8 cellular contexts compared by ENCODE assay signal in the genomic region with DNA sequence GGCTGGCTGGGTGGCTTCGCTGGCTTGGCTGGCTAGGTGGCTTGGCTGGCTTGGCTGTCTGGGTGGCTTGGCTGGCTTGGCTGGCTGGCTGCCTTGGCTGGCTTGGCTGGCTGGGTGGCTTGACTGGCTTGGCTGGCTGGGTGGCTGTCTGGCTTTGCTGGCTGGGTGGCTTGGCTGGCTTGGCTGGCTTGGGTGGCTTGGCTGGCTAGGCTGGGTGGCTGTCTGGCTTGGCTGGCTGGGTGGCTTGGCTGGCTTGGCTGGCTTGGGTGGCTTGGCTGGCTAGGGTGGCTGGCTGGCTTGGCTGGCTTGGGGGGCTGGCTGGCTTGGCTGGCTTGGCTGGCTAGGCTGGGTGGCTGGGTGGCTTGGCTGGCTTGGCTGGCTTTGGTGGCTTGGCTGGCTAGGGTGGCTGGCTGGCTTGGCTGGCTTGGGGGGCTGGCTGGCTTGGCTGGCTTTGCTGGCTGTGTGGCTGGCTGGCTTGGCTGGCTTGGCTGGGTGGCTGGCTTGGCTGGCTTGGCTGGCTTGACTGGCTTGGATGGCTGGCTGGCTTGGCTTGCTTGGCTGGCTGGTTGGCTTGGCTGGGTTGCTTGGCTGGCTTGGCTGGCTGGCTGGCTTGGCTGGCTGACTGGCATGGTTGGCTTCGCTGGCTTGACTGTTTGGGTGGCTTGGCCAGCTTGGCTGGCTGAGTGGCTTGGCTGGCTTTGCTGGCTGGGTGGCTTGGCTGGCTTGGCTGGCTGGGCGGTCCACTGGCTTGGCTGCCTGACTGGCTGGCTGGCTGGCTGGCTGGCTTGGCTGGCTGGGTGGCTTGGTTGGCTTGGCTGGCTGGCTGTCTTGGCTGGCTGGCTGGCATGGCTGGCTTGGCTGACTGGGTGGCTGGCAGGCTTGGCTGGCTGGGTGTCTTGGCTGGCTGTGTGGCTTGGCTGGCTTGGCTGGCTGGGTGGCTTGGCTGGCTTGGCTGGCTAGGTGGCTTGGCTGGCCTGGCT.
DNase-seq lines count a peak whose midpoint lies in the region; ATAC-seq, FAIRE-seq and TF ChIP-seq lines count a peak whose summit lies in the region.
"Not testable (repeated sequence)": the region's sequence is repeated elsewhere in the genome, so short reads cannot be mapped to it uniquely, and the experiment has no call there.

No MANE protein-coding gene starts in this region.

- TF ChIP-seq EP300 in transverse colon (IDR thresholded peaks at IDR 0.05; ENCODE audit: low read depth): not testable (repeated sequence)

- not testable (repeated sequence) for H3K9me3 ChIP-seq in Peyer's patch; kidney (ENCODE audit: control insufficient read depth in 1 of 2, low read length in 2 of 2); transverse colon

- not testable (repeated sequence) for H3K27ac ChIP-seq in Peyer's patch; kidney (ENCODE audit: low read depth in 2 of 2, low read length in 2 of 2); transverse colon

- FAIRE-seq in kidney (lab: Jason Lieb, UNC): not testable (repeated sequence)

- TF ChIP-seq POLR2A in Peyer's patch (IDR thresholded peaks at IDR 0.05); transverse colon (IDR thresholded peaks at IDR 0.05): not testable (repeated sequence)

- H3K9ac ChIP-seq in kidney (ENCODE audit: low read length in 2 of 2): not testable (repeated sequence)

- H3K4me1 ChIP-seq in Peyer's patch; kidney (ENCODE audit: control insufficient read depth in 1 of 2, insufficient read depth in 1 of 2, low read depth in 1 of 2, low read length in 2 of 2); transverse colon: not testable (repeated sequence)

- not testable (repeated sequence) for TF ChIP-seq CTCF in Peyer's patch (IDR thresholded peaks at IDR 0.05); kidney (IDR thresholded peaks at IDR 0.05; ENCODE audit: borderline replicate concordance, extremely low read depth, insufficient read depth); natural killer cell (IDR thresholded peaks at IDR 0.05); transverse colon (IDR thresholded peaks at IDR 0.05)

- H3K4me3 Mint-ChIP-seq in natural killer cell: not testable (repeated sequence)

- not testable (repeated sequence) for H3K9me3 Mint-ChIP-seq in natural killer cell

- H3K27me3 Mint-ChIP-seq in natural killer cell (ENCODE audit: low read depth in 2 of 2): not testable (repeated sequence)

- H3K4me1 Mint-ChIP-seq in natural killer cell: not testable (repeated sequence)

- H3K4me3 ChIP-seq in Peyer's patch; kidney (ENCODE audit: low read length in 2 of 2); transverse colon: not testable (repeated sequence)

- H3K27ac Mint-ChIP-seq in natural killer cell: not testable (repeated sequence)

- not testable (repeated sequence) for H3K36me3 Mint-ChIP-seq in natural killer cell

- not testable (repeated sequence) for ATAC-seq in Right ventricle myocardium superior (ENCODE audit: poor library complexity); natural killer cell

- WGBS in transverse colon (ENCODE audit: low coverage in 1 of 2), 2 donors: 83% methylated on average over 3 of the region's 3 CpGs; no CpG with 5 or more reads in 1 of the 2 donors

- in situ Hi-C loops in transverse colon (cut with MboI; ENCODE audit: low pct_ligation_motif_present in 1 of 4, low pct_unique_long_range_greater_than_20kb in 1 of 4, low sequenced_read_pairs in 3 of 4): not testable (repeated sequence)

- peak; percentile 0 for DNase-seq in CD1c-positive myeloid dendritic cell (ENCODE audit: extremely low spot score)
- DNase-seq in Peyer's patch: peak in 2 of 3 donors; percentile 24 to 44
- peak; percentile 18 for DNase-seq in activated CD8-positive, alpha-beta memory T cell treated with anti-CD3 and anti-CD28 coated beads, Interleukin-2, amount 50 U/mL, for 4 hours
- peak; percentile 8 for DNase-seq in activated naive CD4-positive, alpha-beta T cell treated with anti-CD3 and anti-CD28 coated beads, Interleukin-2, amount 50 U/mL, for 16 hours
- DNase-seq in Right ventricle myocardium superior: peak; percentile 38
- peak; percentile 78 for DNase-seq in kidney
- DNase-seq in natural killer cell: peak; percentile 28
- peak; percentile 3 for DNase-seq in transverse colon

- not testable (repeated sequence) for H3K27me3 ChIP-seq in Peyer's patch, transverse colon

- not testable (repeated sequence) for H3K36me3 ChIP-seq in Peyer's patch; kidney (ENCODE audit: control insufficient read depth in 1 of 2, insufficient read depth in 2 of 2, low read length in 2 of 2); transverse colon

- intact Hi-C loops in Right ventricle myocardium superior (cut with DNase I); kidney (cut with DNase I); natural killer cell (cut with micrococcal nuclease); transverse colon (cut with DNase I; ENCODE audit: low total_unique reads): not testable (repeated sequence)

Comparison
In these comparisons a context has a peak if more than half of its experiments do, and no peak if none do; other contexts are left out.
1. DNase-seq: peak in every context shown above with its lines; median percentile 78 in kidney; 38 in Right ventricle myocardium superior; 34 in Peyer's patch; 28 in natural killer cell; 18 in activated CD8-positive, alpha-beta memory T cell treated with anti-CD3 and anti-CD28 coated beads, Interleukin-2, amount 50 U/mL, for 4 hours; 8 in activated naive CD4-positive, alpha-beta T cell treated with anti-CD3 and anti-CD28 coated beads, Interleukin-2, amount 50 U/mL, for 16 hours; 3 in transverse colon; 0 in CD1c-positive myeloid dendritic cell.